ENCODE assay signal across 8 cellular contexts in the genomic region with DNA sequence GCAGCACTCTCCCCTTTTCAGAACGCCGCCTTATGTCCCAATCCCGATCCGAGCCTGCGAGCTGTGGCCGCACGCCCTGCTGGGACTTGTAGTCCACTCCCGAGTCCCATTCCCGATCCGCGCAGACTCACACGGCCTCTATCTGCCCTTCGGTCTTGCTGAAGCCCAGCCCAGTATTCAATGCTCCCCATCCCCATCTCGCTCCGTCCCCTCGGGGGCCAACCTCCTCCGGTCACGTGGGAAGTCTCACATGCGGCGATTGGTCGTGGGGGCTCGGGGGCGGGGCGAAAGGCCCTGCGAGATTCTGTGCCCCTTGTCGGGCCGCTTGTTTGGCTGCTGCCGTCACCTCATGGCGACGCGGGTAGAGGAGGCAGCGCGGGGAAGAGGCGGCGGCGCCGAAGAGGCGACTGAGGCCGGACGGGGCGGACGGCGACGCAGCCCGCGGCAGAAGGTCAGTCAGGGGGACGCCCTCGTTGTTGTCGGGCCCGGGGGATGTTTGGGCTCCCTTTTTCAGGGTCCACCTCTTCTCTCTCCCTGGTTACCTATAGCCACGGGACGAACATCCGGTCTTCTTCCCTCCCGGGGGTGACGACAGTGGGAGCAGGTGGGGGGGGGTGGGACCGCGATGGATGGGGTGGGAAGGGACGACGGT. TPM values are rescaled to one million over a fixed set of nuclear protein-coding genes. Genes with fewer than 3 reads are reported as not detected.
DNase-seq lines count a peak whose midpoint lies in the region; ATAC-seq, FAIRE-seq and TF ChIP-seq lines count a peak whose summit lies in the region.

Gene TXLNG, plus strand, starts transcription at position 328 of the 652 bp plus-strand sequence. Its CDS starts 22 bp downstream, at position 350.

- no peaks in the 10 kb centered on the region; the same call in 1 of the 2 replicates for H3K27me3 ChIP-seq in IMR-90 (ENCODE audit: control insufficient read depth, insufficient read depth, low read length)
- no peaks in the 10 kb centered on the region for H3K27me3 ChIP-seq in endothelial cell of umbilical vein (ENCODE audit: control insufficient read depth in 2 of 2, insufficient read depth in 2 of 2, low read length in 2 of 2)

- dilution Hi-C loops in IMR-90 (cut with HindIII; ENCODE audit: low sequenced_read_pairs, unreplicated experiment) = no loop called here
- dilution Hi-C loops in endothelial cell of umbilical vein (cut with MboI; ENCODE audit: extremely low pct_ligation_motif_present, low sequenced_read_pairs) = no loop called here

- H4K20me1 ChIP-seq in IMR-90 (ENCODE audit: insufficient read depth, low read length) (no peaks in the 10 kb centered on the region; the same call in 1 of the 2 replicates), endothelial cell of umbilical vein (replicated peaks; ENCODE audit: control insufficient read depth, extremely low read depth, insufficient read depth, low read length) (no peaks in the 10 kb centered on the region)

- no peak within 1 kb of the TSS for H3K18ac ChIP-seq in IMR-90 (ENCODE audit: low read depth, low read length)

- H3K4me1 ChIP-seq in IMR-90 (ENCODE audit: control insufficient read depth, insufficient read depth, low read length) = no peaks in the 10 kb centered on the region
- H3K4me1 ChIP-seq in endothelial cell of umbilical vein (ENCODE audit: control insufficient read depth, extremely low read depth, insufficient read depth, low read length) = peaks cover 4% of the 10 kb centered on the region

- H3K27ac ChIP-seq in IMR-90 (ENCODE audit: insufficient read depth, low read length) (peak within 1 kb of the TSS; percentile 67), endothelial cell of umbilical vein (ENCODE audit: insufficient read depth, low read depth, low read length) (peak within 1 kb of the TSS; percentile 76)

- H2AK5ac ChIP-seq in IMR-90 (ENCODE audit: low read depth, low read length) = no peak within 1 kb of the TSS

- peak; percentile 95 for TF ChIP-seq POLR2A in IMR-90 (IDR thresholded peaks at IDR 0.05; ENCODE audit: low read depth, low read length)
- TF ChIP-seq POLR2A in endothelial cell of umbilical vein (IDR thresholded peaks at IDR 0.05; ENCODE audit: low read depth, low read length) = no peak

- no TSS peak for BruUV-seq in IMR-90 (replicated peaks; lab: Mats Ljungman, UMichigan)
- BruUV-seq in endothelial cell of umbilical vein (replicated peaks; lab: Mats Ljungman, UMichigan) = no TSS peak

- peak within 1 kb of the TSS; percentile 69; the same call in 1 of the 2 replicates for H3K56ac ChIP-seq in IMR-90 (ENCODE audit: extremely low read depth, insufficient read depth, low read length)

- TF ChIP-seq CTCF in IMR-90 (conservative IDR thresholded peaks at IDR 0.05; ENCODE audit: low read depth, low read length) (no peak), endothelial cell of umbilical vein (IDR thresholded peaks at IDR 0.05; ENCODE audit: extremely low read depth in 1 of 2, insufficient read depth in 1 of 2, low read depth in 1 of 2, low read length in 2 of 2) (no peak)

- H4K91ac ChIP-seq in IMR-90 (ENCODE audit: insufficient read depth, low read depth, low read length) = peak within 1 kb of the TSS; percentile 10; the same call in 1 of the 2 replicates

- H2BK120ac ChIP-seq in IMR-90 (ENCODE audit: low read depth, low read length) = no peak within 1 kb of the TSS

- H2AFZ ChIP-seq in IMR-90 (replicated peaks; ENCODE audit: low read length, poor library complexity) (peak within 1 kb of the TSS; percentile 98), endothelial cell of umbilical vein (ENCODE audit: low read depth, low read length) (peak within 1 kb of the TSS; percentile 93)

- H3K4me2 ChIP-seq in IMR-90 (ENCODE audit: low read depth, low read length) (peak within 1 kb of the TSS; percentile 98), endothelial cell of umbilical vein (ENCODE audit: insufficient read depth, low read length) (peak within 1 kb of the TSS; percentile 82)

- H2BK15ac ChIP-seq in IMR-90 (ENCODE audit: low read depth, low read length) = no peak within 1 kb of the TSS

- H2AK9ac ChIP-seq in IMR-90 (replicated peaks; ENCODE audit: low read depth, low read length, poor library complexity) = peak within 1 kb of the TSS; percentile 78

- H3K23ac ChIP-seq in IMR-90 (ENCODE audit: low read depth, low read length) = peak within 1 kb of the TSS; percentile 86

- 0% methylated on average over 11 of the region's 59 CpGs; no CpG with 5 or more reads in 1 of the 2 experiments for WGBS in IMR-90 (ENCODE audit: extremely low coverage in 2 of 2, insufficient read length in 1 of 2), 2 experiments

- ATAC-seq in GM21528 (IDR thresholded peaks at IDR 0.05; ENCODE audit: low FRiP score, unreplicated experiment) (peak; percentile 99), IMR-90 (ENCODE audit: low read depth) (peak; percentile 99)

- peaks cover 3% of the 10 kb centered on the region for H3K36me3 ChIP-seq in IMR-90 (ENCODE audit: control insufficient read depth, insufficient read depth, low read length)
- no peaks in the 10 kb centered on the region for H3K36me3 ChIP-seq in endothelial cell of umbilical vein (ENCODE audit: control insufficient read depth in 2 of 2, extremely low read depth in 1 of 2, insufficient read depth in 2 of 2, low read length in 2 of 2)

- no peaks in the 10 kb centered on the region for H3K9me1 ChIP-seq in IMR-90 (ENCODE audit: insufficient read depth, low read length)
- H3K9me1 ChIP-seq in endothelial cell of umbilical vein (replicated peaks; ENCODE audit: control insufficient read depth, extremely low read depth, insufficient read depth, low read length) = no peaks in the 10 kb centered on the region

- peak within 1 kb of the TSS; percentile 81 for H3K14ac ChIP-seq in IMR-90 (replicated peaks; ENCODE audit: low read depth, low read length)

- peak within 1 kb of the TSS; percentile 42 for H2BK5ac ChIP-seq in IMR-90 (ENCODE audit: low read depth, low read length, poor library complexity, severe bottlenecking)

- intact Hi-C loops in IMR-90 (cut with micrococcal nuclease) (loop anchor here (1.0 kb wide), 1 partner anchor 67 kb away; the partner anchor contains the start of gene SYAP1), endothelial cell of umbilical vein (cut with micrococcal nuclease) (loop anchor here (1.0 to 5.0 kb wide), 3 partner anchors 15 to 86 kb away; partner anchors contain the start of genes RBBP7 and SYAP1)

- peak; percentile 99 for FAIRE-seq in endothelial cell of umbilical vein (lab: Jason Lieb, UNC)

- peaks cover 9 to 17% of the 10 kb centered on the region in 2 experiments; a peak in 3 of 4 replicates for H3K79me1 ChIP-seq in IMR-90 (ENCODE audit: low read depth in 1 of 2, low read length in 2 of 2)

- CTCF ChIA-PET in IMR-90 (lab: Yijun Ruan, JAX) (no interaction called here), endothelial cell of umbilical vein (lab: Charles Lee) (no interaction called here)

- H3K9ac ChIP-seq in IMR-90 (ENCODE audit: low read depth, low read length) (peak within 1 kb of the TSS; percentile 88), endothelial cell of umbilical vein (replicated peaks; ENCODE audit: extremely low read depth, insufficient read depth, low read length) (peak within 1 kb of the TSS; percentile 81)

- in situ Hi-C loops in IMR-90 (cut with MboI; ENCODE audit: low sequenced_read_pairs) = no loop called here

- H3K9me3 ChIP-seq in IMR-90 (ENCODE audit: control insufficient read depth, insufficient read depth, low read length) = no peaks in the 10 kb centered on the region
- no peaks in the 10 kb centered on the region for H3K9me3 ChIP-seq in endothelial cell of umbilical vein (replicated peaks; ENCODE audit: control insufficient read depth, insufficient read depth, low read length)

- POLR2A ChIA-PET in IMR-90 (lab: Charles Lee; ENCODE audit: unreplicated experiment) (interaction anchor here (0.7 kb wide), 1 partner anchor 20 kb away, joined by 3 read pairs; no protein-coding TSS in a partner anchor), endothelial cell of umbilical vein (lab: Charles Lee) (interaction anchor here (0.8 to 1.7 kb wide), 3 partner anchors 15 to 67 kb away, joined by 4 to 6 read pairs (median 5); partner anchors contain the start of gene SYAP1)

- TF ChIP-seq RAD21 in IMR-90 (IDR thresholded peaks at IDR 0.05; ENCODE audit: low read length) = no peak

- peak within 1 kb of the TSS; percentile 60 for H3K4ac ChIP-seq in IMR-90 (ENCODE audit: low read depth, low read length)

- peak; percentile 100 for DNase-seq in DMS 273 (lab: John Stamatoyannopoulos, UW; ENCODE audit: unreplicated experiment)
- peak; percentile 100 for DNase-seq in IMR-90
- DNase-seq in OCI-M1 (lab: John Stamatoyannopoulos, UW) = peak; percentile 98
- peak; percentile 88 for DNase-seq in activated T-cell treated with anti-CD3 and anti-CD28 coated beads for 24 hours (ENCODE audit: low read depth)
- DNase-seq in endothelial cell of umbilical vein (ENCODE audit: low read depth, low spot score) = peak; percentile 99
- DNase-seq in midbrain (lab: John Stamatoyannopoulos, UW) = peak; percentile 100
- peak; percentile 83 to 95 for DNase-seq in stimulated activated CD8-positive, alpha-beta memory T cell treated with anti-CD3 and anti-CD28 coated beads, Interleukin-2, amount 100 ng/mL, for 1 hour (ENCODE audit: low read depth in 2 of 2)

- no peak within 1 kb of the TSS for H2BK20ac ChIP-seq in IMR-90 (ENCODE audit: low read depth, low read length)

- H4K8ac ChIP-seq in IMR-90 (ENCODE audit: low read depth in 2 of 2, low read length in 2 of 2) = peak within 1 kb of the TSS; percentile 2 to 83; a peak in 3 of 4 replicates

- H3K79me2 ChIP-seq in endothelial cell of umbilical vein (ENCODE audit: control insufficient read depth, insufficient read depth, low read length) = peaks cover 31% of the 10 kb centered on the region

- H3K4me3 ChIP-seq in IMR-90 (ENCODE audit: insufficient read depth, low read depth, low read length) = peak within 1 kb of the TSS; percentile 83
- H3K4me3 ChIP-seq in endothelial cell of umbilical vein (replicated peaks in 1 of 3; ENCODE audit: insufficient read depth in 1 of 3, low read depth in 1 of 3, low read length in 3 of 3) = peak within 1 kb of the TSS; percentile 61 to 89 (median 81)

- H4K5ac ChIP-seq in IMR-90 (ENCODE audit: low read depth, low read length) = peak within 1 kb of the TSS; percentile 28; the same call in 1 of the 2 replicates

TF ChIP-seq in endothelial cell of umbilical vein, 7 proteins besides CTCF, POLR2A, EP300 and RAD21 (continues in another document):
- TF ChIP-seq EZH2 (IDR thresholded peaks at IDR 0.05; ENCODE audit: borderline replicate concordance, low read depth, low read length, severe bottlenecking) = no peak

RNA-seq across cellular contexts. Expression of gene TXLNG, which starts in this region (rescaled TPM):
- 7.0 and 11.1 TPM in 2 replicates for total RNA-seq in IMR-90 (2012; rRNA removed)
- polyA plus RNA-seq in IMR-90 (2012; rRNA removed) = 9.4 and 9.7 TPM in 2 replicates
- polyA plus RNA-seq in IMR-90 (2012; cell fraction: cytosol; rRNA removed) = 1.9 and 5.2 TPM in 2 replicates
- 1.9 and 14.5 TPM in 2 replicates for polyA plus RNA-seq in IMR-90 (2012; cell fraction: nucleus; rRNA removed; ENCODE audit: low replicate concordance)
- 7.3 and 7.6 TPM in 2 replicates for total RNA-seq in endothelial cell of umbilical vein
- polyA plus RNA-seq in endothelial cell of umbilical vein = 4.8 and 6.8 TPM in 2 replicates
- 5.8 and 5.9 TPM in 2 replicates for polyA plus RNA-seq in endothelial cell of umbilical vein (2011; cell fraction: cytosol; rRNA removed)
- 9.8 and 13.3 TPM in 2 replicates for polyA plus RNA-seq in endothelial cell of umbilical vein (2011; cell fraction: nucleus; rRNA removed)
- 8.3 and 9.8 TPM in 2 replicates for polyA plus RNA-seq in endothelial cell of umbilical vein (2012)
- polyA minus RNA-seq in endothelial cell of umbilical vein = 5.4 and 6.4 TPM in 2 replicates
- 21.2 TPM for polyA minus RNA-seq in endothelial cell of umbilical vein (2011; cell fraction: cytosol; rRNA and poly(A)+ RNA removed)
- polyA minus RNA-seq in endothelial cell of umbilical vein (2011; cell fraction: nucleus; rRNA and poly(A)+ RNA removed) = 4.0 and 5.8 TPM in 2 replicates

Comparison
In these comparisons a context has a peak if more than half of its experiments do, and no peak if none do; other contexts are left out.
1. Peak in every context shown above with its lines: DNase-seq, ATAC-seq, H3K4me3 ChIP-seq and H3K27ac ChIP-seq.